Comparison of ENCODE assay signal across 25 cellular contexts in the genomic region with DNA sequence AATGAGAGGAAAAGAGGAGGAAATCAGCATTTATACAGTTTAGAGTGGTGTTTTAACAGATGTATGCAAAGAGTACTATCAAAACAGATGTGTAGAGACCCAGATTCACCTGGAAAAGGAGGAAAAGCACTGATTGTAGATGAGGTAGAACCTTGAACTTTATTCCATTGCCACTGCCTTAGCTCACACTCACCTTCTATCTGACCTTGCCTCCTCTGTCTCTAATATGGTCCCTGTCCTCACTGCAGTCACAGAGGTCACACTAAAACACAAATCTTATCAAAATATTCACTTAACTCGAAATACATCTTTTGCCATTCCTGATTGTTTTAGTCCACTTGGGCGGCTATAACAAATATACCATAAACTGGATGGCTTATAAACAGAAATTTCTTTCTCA. TPM values are rescaled to one million over a fixed set of nuclear protein-coding genes. Genes with fewer than 3 reads are reported as not detected.
A peak's percentile ranks its signal among the peaks of the same experiment; 100 is the strongest.
DNase-seq lines count a peak whose midpoint lies in the region; ATAC-seq and TF ChIP-seq lines count a peak whose summit lies in the region.
"Had no signal": no experiment of that assay in that cellular context is flagged by ENCODE, and none has a peak within 500 bp of the region (broad histone marks: within the 10 kb centered on the region; RNA-seq: fewer than 3 reads in every experiment).

No MANE protein-coding gene starts in this region.

- no peak for TF ChIP-seq CTCF in natural killer cell (IDR thresholded peaks at IDR 0.05)

- no peaks in the 10 kb centered on the region for H3K27me3 Mint-ChIP-seq in CD4-positive, CD25-positive, alpha-beta regulatory T cell
- H3K27me3 Mint-ChIP-seq in CD4-positive, alpha-beta memory T cell: no peaks in the 10 kb centered on the region
- H3K27me3 Mint-ChIP-seq in activated T-helper 17 cell treated with anti-CD3 and anti-CD28 coated beads, Interleukin-2, amount 50 U/mL, for 72 hours: no peaks in the 10 kb centered on the region
- no peaks in the 10 kb centered on the region for H3K27me3 Mint-ChIP-seq in natural killer cell (ENCODE audit: low read depth in 2 of 2)
- H3K27me3 Mint-ChIP-seq: IgD-negative memory B cell had no signal

- POLR2A ChIA-PET in CD4-positive, alpha-beta memory T cell (lab: Charles Lee; ENCODE audit: partially characterized antibody): interaction anchor here (0.9 kb wide), 1 partner anchor 349 kb away, joined by 3 read pairs; no protein-coding TSS in a partner anchor

- peaks cover 3% of the 10 kb centered on the region for H3K36me3 ChIP-seq in CD4-positive, CD25-positive, alpha-beta regulatory T cell (ENCODE audit: control insufficient read depth, insufficient read depth, low read length)
- H3K36me3 ChIP-seq in CD4-positive, alpha-beta memory T cell (ENCODE audit: insufficient read depth, low read length): no peaks in the 10 kb centered on the region
- H3K36me3 ChIP-seq: MG63 had no signal

- no peak overlapping the region for H3K27ac ChIP-seq in CD4-positive, CD25-positive, alpha-beta regulatory T cell (ENCODE audit: insufficient read depth, low read length, poor library complexity, severe bottlenecking)
- no peak overlapping the region for H3K27ac ChIP-seq in CD4-positive, alpha-beta memory T cell (ENCODE audit: low read depth, low read length)
- H3K27ac ChIP-seq: C4-2B, Peyer's patch, SK-N-MC had no signal

- CTCF ChIA-PET in CD4-positive, alpha-beta memory T cell (lab: Charles Lee; ENCODE audit: partially characterized antibody): interaction anchor here (0.9 to 2.4 kb wide), 2 partner anchors 16 to 26 kb away, joined by 3 to 5 read pairs; no protein-coding TSS in a partner anchor

- H3K9me3 ChIP-seq in CD4-positive, CD25-positive, alpha-beta regulatory T cell (ENCODE audit: control insufficient read depth in 2 of 2, low read length in 2 of 2): no peaks in the 10 kb centered on the region
- H3K9me3 ChIP-seq in CD4-positive, alpha-beta memory T cell (ENCODE audit: control insufficient read depth in 1 of 2, low read length in 2 of 2): no peaks in the 10 kb centered on the region
- H3K9me3 ChIP-seq: MG63, Peyer's patch had no signal

- H3K27me3 ChIP-seq in CD4-positive, CD25-positive, alpha-beta regulatory T cell (ENCODE audit: control insufficient read depth, insufficient read depth, low read length): no peaks in the 10 kb centered on the region
- no peaks in the 10 kb centered on the region for H3K27me3 ChIP-seq in CD4-positive, alpha-beta memory T cell (ENCODE audit: insufficient read depth, low read length)
- H3K27me3 ChIP-seq: MG63, Peyer's patch had no signal

- H3K9me3 Mint-ChIP-seq in CD4-positive, CD25-positive, alpha-beta regulatory T cell: peaks cover 0 to 3% (median 0%) of the 10 kb centered on the region in 7 donors
- peaks cover 0 to 3% (median 0%) of the 10 kb centered on the region in 8 donors for H3K9me3 Mint-ChIP-seq in CD4-positive, alpha-beta memory T cell
- H3K9me3 Mint-ChIP-seq in activated T-helper 17 cell treated with anti-CD3 and anti-CD28 coated beads, Interleukin-2, amount 50 U/mL, for 72 hours: peaks cover 4% of the 10 kb centered on the region
- H3K9me3 Mint-ChIP-seq in natural killer cell: peaks cover 0 to 3% of the 10 kb centered on the region in 2 donors
- H3K9me3 Mint-ChIP-seq: GM23338 had no signal

- intact Hi-C loops in CD4-positive, alpha-beta memory T cell (cut with micrococcal nuclease): no loop called here
- intact Hi-C loops in natural killer cell (cut with micrococcal nuclease): no loop called here

- peaks cover 13% of the 10 kb centered on the region for H3K4me1 ChIP-seq in CD4-positive, CD25-positive, alpha-beta regulatory T cell (ENCODE audit: control insufficient read depth, insufficient read depth, low read length, poor library complexity, severe bottlenecking)
- peaks cover 35% of the 10 kb centered on the region for H3K4me1 ChIP-seq in CD4-positive, alpha-beta memory T cell (ENCODE audit: insufficient read depth, low read length)
- H3K4me1 ChIP-seq: Peyer's patch had no signal

- no peak overlapping the region for H3K4me3 ChIP-seq in CD4-positive, CD25-positive, alpha-beta regulatory T cell (ENCODE audit: low read depth, low read length)
- H3K4me3 ChIP-seq in CD4-positive, alpha-beta memory T cell (ENCODE audit: low read length in 2 of 2): no peak overlapping the region
- H3K4me3 ChIP-seq: GM23338, MG63, Peyer's patch, SK-N-MC had no signal

- H3K27ac Mint-ChIP-seq in CD4-positive, CD25-positive, alpha-beta regulatory T cell: peak overlapping the region; percentile 5 to 63 (median 59)
- peak overlapping the region in 5 of 7 donors; percentile 15 to 92 (median 92) for H3K27ac Mint-ChIP-seq in CD4-positive, alpha-beta memory T cell
- H3K27ac Mint-ChIP-seq in activated T-helper 17 cell treated with anti-CD3 and anti-CD28 coated beads, Interleukin-2, amount 50 U/mL, for 72 hours: peak overlapping the region; percentile 65
- H3K27ac Mint-ChIP-seq in natural killer cell: peak overlapping the region; percentile 90 to 91

- H3K4me1 Mint-ChIP-seq in CD4-positive, CD25-positive, alpha-beta regulatory T cell: peaks cover 29 to 55% (median 39%) of the 10 kb centered on the region in 4 donors
- peaks cover 23 to 57% (median 39%) of the 10 kb centered on the region in 4 donors for H3K4me1 Mint-ChIP-seq in CD4-positive, alpha-beta memory T cell
- peaks cover 22% of the 10 kb centered on the region for H3K4me1 Mint-ChIP-seq in activated T-helper 17 cell treated with anti-CD3 and anti-CD28 coated beads, Interleukin-2, amount 50 U/mL, for 72 hours
- peaks cover 25 to 26% of the 10 kb centered on the region in 2 donors for H3K4me1 Mint-ChIP-seq in natural killer cell

- no peak overlapping the region for H3K4me3 Mint-ChIP-seq in CD4-positive, CD25-positive, alpha-beta regulatory T cell
- H3K4me3 Mint-ChIP-seq in CD4-positive, alpha-beta memory T cell: peak overlapping the region in 3 of 8 donors; percentile 57 to 77 (median 60)
- H3K4me3 Mint-ChIP-seq in activated T-helper 17 cell treated with anti-CD3 and anti-CD28 coated beads, Interleukin-2, amount 50 U/mL, for 72 hours: peak overlapping the region; percentile 52
- no peak overlapping the region for H3K4me3 Mint-ChIP-seq in natural killer cell
- H3K4me3 Mint-ChIP-seq: GM23338 had no signal

- ATAC-seq in CD4-positive, CD25-positive, alpha-beta regulatory T cell (ENCODE audit: low read depth in 2 of 2): no peak
- ATAC-seq in activated T-helper 17 cell treated with anti-CD3 and anti-CD28 coated beads, Interleukin-2, amount 50 U/mL, for 72 hours (replicated peaks): no peak
- ATAC-seq in natural killer cell (no peak), GM21423 (IDR thresholded peaks at IDR 0.05; ENCODE audit: unreplicated experiment) (no peak), HG02884 (IDR thresholded peaks at IDR 0.05; ENCODE audit: unreplicated experiment) (no peak)
- ATAC-seq: GM23338 had no signal

- no peak for DNase-seq in CD4-positive, CD25-positive, alpha-beta regulatory T cell
- no peak for DNase-seq in CD4-positive, alpha-beta memory T cell
- no peak for DNase-seq in natural killer cell
- no peak for DNase-seq in putamen (ENCODE audit: low spot score)
- DNase-seq: ACHN, Calu3, DMS53, HCEC 1CT, Karpas-422, MG63, NCI-H1092, NCI-H1436 treated with DMSO at 0.1 percent for 48 hours, NCI-H2029, NCI-H2171 treated with DMSO at 0.1 percent for 48 hours, NCI-H446, NCI-H69, Peyer's patch, SHP77 had no signal

- H3K36me3 Mint-ChIP-seq in CD4-positive, CD25-positive, alpha-beta regulatory T cell: peaks cover 13% of the 10 kb centered on the region
- H3K36me3 Mint-ChIP-seq in CD4-positive, alpha-beta memory T cell: peaks cover 3 to 7% of the 10 kb centered on the region in 2 donors
- H3K36me3 Mint-ChIP-seq in activated T-helper 17 cell treated with anti-CD3 and anti-CD28 coated beads, Interleukin-2, amount 50 U/mL, for 72 hours (ENCODE audit: low read depth): peaks cover 8% of the 10 kb centered on the region
- H3K36me3 Mint-ChIP-seq in natural killer cell: no peaks in the 10 kb centered on the region

RNA-seq across cellular contexts. Expression of a gene that starts 7.0 kb away (rescaled TPM):
- 2.3 TPM for total RNA-seq in CD4-positive, CD25-positive, alpha-beta regulatory T cell
- 10 to 100 TPM in 1 of 4 donors, 1 to 10 TPM in 3; 7.2 to 12.7 (median 9.2) TPM for polyA plus RNA-seq in CD4-positive, CD25-positive, alpha-beta regulatory T cell
- 10 to 100 TPM; 14.8 to 15.2 TPM for total RNA-seq in CD4-positive, alpha-beta memory T cell
- 10 to 100 TPM in 1 of 2 donors, 1 to 10 TPM in 1; 10.0 to 10.2 TPM for polyA plus RNA-seq in CD4-positive, alpha-beta memory T cell
- 1 to 10 TPM; 5.6 to 8.5 TPM for total RNA-seq in activated T-helper 17 cell treated with anti-CD3 and anti-CD28 coated beads, Interleukin-2, amount 50 U/mL, for 72 hours
- 1 to 10 TPM; 3.3 to 3.6 (median 3.4) TPM for total RNA-seq in natural killer cell

RNA-seq across cellular contexts. Expression of a gene that starts 7.2 kb away (rescaled TPM):
- total RNA-seq in CD4-positive, CD25-positive, alpha-beta regulatory T cell: 47.5 TPM
- 10 to 100 TPM; 23.9 to 33.4 (median 24.3) TPM for polyA plus RNA-seq in CD4-positive, CD25-positive, alpha-beta regulatory T cell
- total RNA-seq in CD4-positive, alpha-beta memory T cell: 10 to 100 TPM; 64.1 to 66.5 TPM
- polyA plus RNA-seq in CD4-positive, alpha-beta memory T cell: 10 to 100 TPM; 21.1 to 22.5 TPM
- total RNA-seq in activated T-helper 17 cell treated with anti-CD3 and anti-CD28 coated beads, Interleukin-2, amount 50 U/mL, for 72 hours: 10 to 100 TPM; 47.1 to 53.3 TPM
- total RNA-seq in natural killer cell: 10 to 100 TPM; 71.4 to 85.3 (median 72.8) TPM
